In genomic region chr14:68449565-68450295, GRCh38 we compare ENCODE assay signal across 15 cellular contexts.
DNase-seq lines count a peak whose midpoint lies in the region; ATAC-seq and TF ChIP-seq lines count a peak whose summit lies in the region.
"Had no signal": no experiment of that assay in that cellular context is flagged by ENCODE, and none has a peak within 500 bp of the region (broad histone marks: within the 10 kb centered on the region; RNA-seq: fewer than 3 reads in every experiment).

No MANE protein-coding gene starts in this region.

- no peak for ATAC-seq in naive B cell (ENCODE audit: low read depth in 2 of 2)
- no peak for ATAC-seq in naive thymus-derived CD8-positive, alpha-beta T cell
- ATAC-seq: left lung; stimulated activated naive CD8-positive, alpha-beta T cell treated with anti-CD3 and anti-CD28 coated beads, Interleukin-15, Interleukin-2, amounts not matched to agents 100 U/mL and 50 U/mL, for 24 hours had no signal

- H3K36me3 ChIP-seq in endodermal cell (ENCODE audit: control insufficient read depth, insufficient read depth, low read length) (no peaks in the 10 kb centered on the region), uterus (no peaks in the 10 kb centered on the region)
- H3K36me3 ChIP-seq: left lung had no signal

- no peak overlapping the region for H3K9ac ChIP-seq in endodermal cell (ENCODE audit: extremely low read depth, low read length, poor library complexity, severe bottlenecking)

- H3K27ac Mint-ChIP-seq in endodermal cell (peak overlapping the region; percentile 81), naive B cell (peak overlapping the region; percentile 15 to 93 (median 48))
- peak overlapping the region in 3 of 10 donors; percentile 11 to 40 (median 31) for H3K27ac Mint-ChIP-seq in naive thymus-derived CD8-positive, alpha-beta T cell

- CTCF ChIA-PET in RWPE1 (lab: Yijun Ruan, JAX) = interaction anchor here (0.6 kb wide), 1 partner anchor 200 kb away, joined by 3 read pairs; no protein-coding TSS in a partner anchor

- H3K4me3 Mint-ChIP-seq in endodermal cell (no peak overlapping the region), naive B cell (no peak overlapping the region)
- no peak overlapping the region for H3K4me3 Mint-ChIP-seq in naive thymus-derived CD8-positive, alpha-beta T cell

- POLR2A ChIA-PET in RWPE1 (lab: Yijun Ruan, JAX; ENCODE audit: low non-redundant PET) = interaction anchor here (0.6 kb wide), 2 partner anchors 8 to 231 kb away, joined by 4 read pairs; no protein-coding TSS in a partner anchor
- POLR2A ChIA-PET in naive thymus-derived CD8-positive, alpha-beta T cell (lab: Charles Lee) = interaction anchor here (0.6 kb wide), 1 partner anchor 48 kb away, joined by 4 read pairs; no protein-coding TSS in a partner anchor

- peaks cover 2% of the 10 kb centered on the region for H3K36me3 Mint-ChIP-seq in endodermal cell (ENCODE audit: low read depth)
- H3K36me3 Mint-ChIP-seq in naive B cell = peaks cover 7 to 14% of the 10 kb centered on the region in 2 donors
- H3K36me3 Mint-ChIP-seq in naive thymus-derived CD8-positive, alpha-beta T cell = peaks cover 0 to 18% (median 10%) of the 10 kb centered on the region in 3 donors

- H3K9me3 ChIP-seq in endodermal cell (ENCODE audit: control insufficient read depth, low read length) (peaks cover 3% of the 10 kb centered on the region), uterus (peaks cover 0 to 3% of the 10 kb centered on the region in 2 donors)

- TF ChIP-seq CTCF in endodermal cell (conservative IDR thresholded peaks at IDR 0.05) (no peak), uterus (IDR thresholded peaks at IDR 0.05) (no peak), RWPE1 (conservative IDR thresholded peaks at IDR 0.05; ENCODE audit: low read depth) (no peak)

- 17 to 52% methylated on average over 1 to 5 of the region's 5 CpGs for WGBS in endodermal cell (ENCODE audit: insufficient coverage in 1 of 2, insufficient read length in 1 of 2), 2 experiments

- H3K4me1 Mint-ChIP-seq in endodermal cell (peaks cover 35% of the 10 kb centered on the region), naive B cell (peaks cover 12 to 28% (median 14%) of the 10 kb centered on the region in 3 donors)
- peaks cover 2 to 15% (median 10%) of the 10 kb centered on the region in 4 donors for H3K4me1 Mint-ChIP-seq in naive thymus-derived CD8-positive, alpha-beta T cell

- peaks cover 8% of the 10 kb centered on the region for H3K9me3 Mint-ChIP-seq in endodermal cell
- peaks cover 0 to 14% (median 9%) of the 10 kb centered on the region in 7 donors for H3K9me3 Mint-ChIP-seq in naive B cell
- H3K9me3 Mint-ChIP-seq in naive thymus-derived CD8-positive, alpha-beta T cell = peaks cover 0 to 16% (median 5%) of the 10 kb centered on the region in 9 donors

- DNase-seq in NCI-H1436 (lab: John Stamatoyannopoulos, UW) (peak; percentile 4), NCI-H1436 treated with DMSO at 0.1 percent for 48 hours (lab: John Stamatoyannopoulos, UW) (no peak), endodermal cell (peak; percentile 66), naive B cell (no peak), uterus (no peak), RWPE1 (ENCODE audit: low spot score) (no peak)
- DNase-seq in activated T-cell treated with anti-CD3 and anti-CD28 coated beads, Interleukin-2, amount 50 U/mL, for 48 hours = no peak
- no peak for DNase-seq in naive thymus-derived CD8-positive, alpha-beta T cell
- DNase-seq: amygdala; Kasumi-1; left lung; NCI-H2227 treated with DMSO at 0.1 percent for 48 hours; stimulated activated CD4-positive, alpha-beta T cell treated with anti-CD3 and anti-CD28 coated beads, Interleukin-1b, Interleukin-23, amount 100 ng/mL, for 48 hours; stimulated activated naive CD8-positive, alpha-beta T cell treated with anti-CD3 and anti-CD28 coated beads, Interleukin-15, Interleukin-2, amounts not matched to agents 100 U/mL and 50 U/mL, for 24 hours had no signal

- H3K4me3 ChIP-seq in endodermal cell (ENCODE audit: low read length) (no peak overlapping the region), uterus (no peak overlapping the region)
- H3K4me3 ChIP-seq: left lung had no signal

- H3K27me3 Mint-ChIP-seq in endodermal cell (ENCODE audit: insufficient read depth) (no peaks in the 10 kb centered on the region), naive B cell (no peaks in the 10 kb centered on the region)
- H3K27me3 Mint-ChIP-seq in naive thymus-derived CD8-positive, alpha-beta T cell = no peaks in the 10 kb centered on the region

- H3K27ac ChIP-seq in endodermal cell (ENCODE audit: low read depth, low read length) = peak overlapping the region; percentile 38
- peak overlapping the region; percentile 9 to 61 for H3K27ac ChIP-seq in uterus
- H3K27ac ChIP-seq in RWPE1 = no peak overlapping the region
- H3K27ac ChIP-seq: 22Rv1, left lung had no signal

- intact Hi-C loops in uterus (cut with DNase I; ENCODE audit: low total_unique reads) = no loop called here

- H3K27me3 ChIP-seq in endodermal cell (ENCODE audit: control insufficient read depth, insufficient read depth, low read length, poor library complexity, severe bottlenecking) (no peaks in the 10 kb centered on the region), uterus (no peaks in the 10 kb centered on the region)
- H3K27me3 ChIP-seq: left lung had no signal

- no peak for TF ChIP-seq POLR2A in uterus (IDR thresholded peaks at IDR 0.05)

- H3K4me1 ChIP-seq in endodermal cell (ENCODE audit: control insufficient read depth, insufficient read depth, low read length) = no peaks in the 10 kb centered on the region
- no peaks in the 10 kb centered on the region for H3K4me1 ChIP-seq in uterus

Comparison
In these comparisons a context has a peak if more than half of its experiments do, and no peak if none do; other contexts are left out.
1. DNase-seq: peak in NCI-H1436 (single experiment) and endodermal cell (single experiment); none in NCI-H1436 treated with DMSO at 0.1 percent for 48 hours (single experiment), naive B cell (single experiment), uterus (0 of 2), activated T-cell treated with anti-CD3 and anti-CD28 coated beads, Interleukin-2, amount 50 U/mL, for 48 hours (0 of 2), RWPE1 (single experiment) and naive thymus-derived CD8-positive, alpha-beta T cell (0 of 10).